In the genomic region with DNA sequence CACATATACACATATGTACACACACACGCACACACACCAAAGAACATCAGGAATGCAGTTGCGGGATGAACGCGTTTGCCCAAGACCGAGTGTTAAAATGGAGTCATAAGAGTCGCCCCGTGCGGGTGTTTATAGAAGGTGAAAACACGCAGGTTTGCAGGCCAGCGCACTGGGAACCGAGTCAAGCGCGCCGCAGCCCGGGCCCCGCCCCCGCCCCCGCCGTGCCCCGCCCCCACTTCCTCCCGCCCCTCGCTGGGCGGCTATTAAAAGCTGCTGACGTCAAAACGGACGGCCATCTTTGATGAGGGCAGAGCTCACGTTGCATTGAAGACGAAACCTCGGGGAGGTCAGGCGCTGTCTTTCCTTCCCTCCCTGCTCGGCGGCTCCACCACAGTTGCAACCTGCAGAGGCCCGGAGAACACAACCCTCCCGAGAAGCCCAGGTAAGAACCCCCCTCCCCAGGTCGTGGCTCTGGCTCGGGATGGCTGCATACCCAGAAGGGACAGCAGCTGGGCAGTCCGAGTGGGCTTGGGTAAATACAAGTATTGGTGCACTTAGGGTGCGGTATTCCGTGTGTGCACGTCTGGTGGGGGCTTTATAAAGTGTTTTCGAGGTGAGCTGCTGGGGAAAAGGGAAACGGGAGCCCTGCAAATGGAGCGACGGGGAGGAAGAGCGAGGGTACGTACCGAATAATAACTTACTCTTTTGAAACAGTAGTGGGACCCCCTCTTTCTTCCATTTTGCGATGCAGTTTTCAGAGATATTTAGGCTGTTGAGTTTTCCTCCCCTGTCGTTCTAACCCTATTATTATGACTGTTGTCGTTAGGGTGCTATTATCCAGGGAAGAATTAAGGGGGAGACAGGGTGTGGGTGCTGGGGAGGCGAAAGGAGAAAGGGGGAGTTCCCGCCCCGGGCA, we compare ENCODE assay signal across 7 cellular contexts. TPM values are rescaled to one million over a fixed set of nuclear protein-coding genes. Genes with fewer than 3 reads are reported as not detected.
DNase-seq lines count a peak whose midpoint lies in the region; ATAC-seq and TF ChIP-seq lines count a peak whose summit lies in the region.

Gene SNAP25, plus strand, starts transcription at position 295 of the 916 bp plus-strand sequence. CDS start 56,662 bp downstream, outside the sequence.

- H3K36me3 Mint-ChIP-seq in GM23338 (ENCODE audit: low read depth) = no peaks in the 10 kb centered on the region
- H3K36me3 Mint-ChIP-seq in endodermal cell (ENCODE audit: low read depth) = no peaks in the 10 kb centered on the region

- peak; percentile 62 for ATAC-seq in GM23338
- peak; percentile 49 for ATAC-seq in stimulated activated naive CD8-positive, alpha-beta T cell treated with anti-CD3 and anti-CD28 coated beads, Interleukin-15, amount 100 ng/mL, for 72 hours
- no peak for ATAC-seq in HG03354 (IDR thresholded peaks at IDR 0.05; ENCODE audit: poor library complexity, severe bottlenecking, unreplicated experiment)

- peak within 1 kb of the TSS in 1 of 2 experiments; percentile 97 for H3K23ac ChIP-seq in mesenchymal stem cell (ENCODE audit: low read length in 2 of 2)

- peak within 1 kb of the TSS in 1 of 2 experiments; percentile 49 for H2BK12ac ChIP-seq in mesenchymal stem cell (ENCODE audit: low read length in 2 of 2)

- H2AK5ac ChIP-seq in mesenchymal stem cell (ENCODE audit: low read length, severe bottlenecking) = no peak within 1 kb of the TSS

- TF ChIP-seq CTCF in GM23338 (conservative IDR thresholded peaks at IDR 0.05; ENCODE audit: low read depth in 2 of 2) (no peak), endodermal cell (conservative IDR thresholded peaks at IDR 0.05) (no peak)

- H2AFZ ChIP-seq in GM23338 = peak within 1 kb of the TSS; percentile 99
- H2AFZ ChIP-seq in mesenchymal stem cell (ENCODE audit: low read depth, low read length) = peak within 1 kb of the TSS; percentile 77

- H3K9me3 ChIP-seq in endodermal cell (ENCODE audit: control insufficient read depth, low read length) (no peaks in the 10 kb centered on the region), mesenchymal stem cell (ENCODE audit: control insufficient read depth, low read length) (no peaks in the 10 kb centered on the region)

- H3K4me2 ChIP-seq in GM23338 (peak within 1 kb of the TSS; percentile 99), mesenchymal stem cell (ENCODE audit: low read length, poor library complexity, severe bottlenecking) (peak within 1 kb of the TSS; percentile 96)

- H3K27me3 Mint-ChIP-seq in GM23338 (ENCODE audit: insufficient read depth, low read depth, poor library complexity) (peaks cover 22% of the 10 kb centered on the region), endodermal cell (ENCODE audit: insufficient read depth) (peaks cover 58% of the 10 kb centered on the region)
- H3K27me3 Mint-ChIP-seq in stimulated activated naive CD8-positive, alpha-beta T cell treated with anti-CD3 and anti-CD28 coated beads, Interleukin-15, amount 100 ng/mL, for 72 hours = peaks cover 77% of the 10 kb centered on the region

- H3K27ac Mint-ChIP-seq in GM23338 (peak within 1 kb of the TSS; percentile 79), endodermal cell (peak within 1 kb of the TSS; percentile 65)
- peak within 1 kb of the TSS; percentile 29 to 90 for H3K27ac Mint-ChIP-seq in stimulated activated naive CD8-positive, alpha-beta T cell treated with anti-CD3 and anti-CD28 coated beads, Interleukin-15, amount 100 ng/mL, for 72 hours

- H2BK5ac ChIP-seq in mesenchymal stem cell (ENCODE audit: low read depth, low read length, poor library complexity, severe bottlenecking) = no peak within 1 kb of the TSS

- DNase-seq in GM23338 (ENCODE audit: low spot score) (peak; percentile 96), NCI-H2171 (lab: John Stamatoyannopoulos, UW) (peak; percentile 99), endodermal cell (peak; percentile 95), mesenchymal stem cell (peak; percentile 93)
- peak; percentile 29 for DNase-seq in activated CD4-positive, alpha-beta T cell treated with anti-CD3 and anti-CD28 coated beads, Interleukin-2, amount 50 U/mL, for 1 hour
- peak; percentile 44 to 65 for DNase-seq in stimulated activated naive CD8-positive, alpha-beta T cell treated with anti-CD3 and anti-CD28 coated beads, Interleukin-15, amount 100 ng/mL, for 72 hours

- H3K4me3 ChIP-seq in GM23338 (peak within 1 kb of the TSS; percentile 93), endodermal cell (ENCODE audit: low read length) (peak within 1 kb of the TSS; percentile 89), mesenchymal stem cell (ENCODE audit: insufficient read depth in 1 of 2, low read depth in 1 of 2, low read length in 2 of 2) (peak within 1 kb of the TSS; percentile 39 to 77)

- 1 to 3% methylated on average over 21 to 52 of the region's 53 CpGs for WGBS in endodermal cell (ENCODE audit: insufficient coverage in 1 of 2, insufficient read length in 1 of 2), 2 experiments
- under 1% methylated on average over 42 of the region's 53 CpGs for WGBS in mesenchymal stem cell

- H3K36me3 ChIP-seq in GM23338 (ENCODE audit: insufficient read depth) (no peaks in the 10 kb centered on the region), endodermal cell (ENCODE audit: control insufficient read depth, insufficient read depth, low read length) (no peaks in the 10 kb centered on the region), mesenchymal stem cell (ENCODE audit: control insufficient read depth in 1 of 2, insufficient read depth in 2 of 2, low read depth in 1 of 2, low read length in 2 of 2) (no peaks in the 10 kb centered on the region)

- no peak within 1 kb of the TSS for H2BK120ac ChIP-seq in mesenchymal stem cell (ENCODE audit: low read depth, low read length)

- H3F3A ChIP-seq in GM23338 (replicated peaks; ENCODE audit: low read depth) = peaks cover 3% of the 10 kb centered on the region; the same call in 1 of the 2 replicates

- H3K4me1 ChIP-seq in GM23338 (ENCODE audit: insufficient read depth) = peaks cover 10% of the 10 kb centered on the region
- H3K4me1 ChIP-seq in endodermal cell (ENCODE audit: control insufficient read depth, insufficient read depth, low read length) = no peaks in the 10 kb centered on the region
- peaks cover 15% of the 10 kb centered on the region for H3K4me1 ChIP-seq in mesenchymal stem cell (ENCODE audit: control insufficient read depth, insufficient read depth, low read depth, low read length)

- no peak within 1 kb of the TSS for H4K8ac ChIP-seq in mesenchymal stem cell (ENCODE audit: low read length)

- H3K79me1 ChIP-seq in mesenchymal stem cell (replicated peaks; ENCODE audit: low read length, poor library complexity, severe bottlenecking) = no peaks in the 10 kb centered on the region

- peak within 1 kb of the TSS; percentile 84 for H3K4me3 Mint-ChIP-seq in GM23338
- peak within 1 kb of the TSS; percentile 55 for H3K4me3 Mint-ChIP-seq in endodermal cell
- peak within 1 kb of the TSS; percentile 74 to 80 for H3K4me3 Mint-ChIP-seq in stimulated activated naive CD8-positive, alpha-beta T cell treated with anti-CD3 and anti-CD28 coated beads, Interleukin-15, amount 100 ng/mL, for 72 hours

- no peaks in the 10 kb centered on the region for H3K9me2 ChIP-seq in GM23338 (ENCODE audit: insufficient read depth)

- H2BK15ac ChIP-seq in mesenchymal stem cell (ENCODE audit: low read depth, poor library complexity, severe bottlenecking) = no peak within 1 kb of the TSS

- H3K18ac ChIP-seq in mesenchymal stem cell (ENCODE audit: low read depth in 1 of 2, low read length in 2 of 2) = peak within 1 kb of the TSS in 1 of 2 experiments; percentile 56

- H3K14ac ChIP-seq in mesenchymal stem cell (ENCODE audit: low read length in 2 of 2) = no peak within 1 kb of the TSS

- H3K9ac ChIP-seq in endodermal cell (ENCODE audit: extremely low read depth, low read length, poor library complexity, severe bottlenecking) (peak within 1 kb of the TSS; percentile 22), mesenchymal stem cell (ENCODE audit: low read length) (peak within 1 kb of the TSS; percentile 83)

- no peaks in the 10 kb centered on the region for H4K20me1 ChIP-seq in GM23338 (replicated peaks; ENCODE audit: insufficient read depth)

- H3K4ac ChIP-seq in mesenchymal stem cell (ENCODE audit: low read depth in 1 of 2, low read length in 2 of 2) = no peak within 1 kb of the TSS

- peaks cover 12% of the 10 kb centered on the region for H3K4me1 Mint-ChIP-seq in GM23338
- peaks cover 9% of the 10 kb centered on the region for H3K4me1 Mint-ChIP-seq in endodermal cell
- peaks cover 18% of the 10 kb centered on the region for H3K4me1 Mint-ChIP-seq in stimulated activated naive CD8-positive, alpha-beta T cell treated with anti-CD3 and anti-CD28 coated beads, Interleukin-15, amount 100 ng/mL, for 72 hours

- no peak within 1 kb of the TSS for H4K91ac ChIP-seq in mesenchymal stem cell (ENCODE audit: low read length)

- peak within 1 kb of the TSS; percentile 52; the same call in 1 of the 2 replicates for H3K27ac ChIP-seq in GM23338 (ENCODE audit: low read depth)
- peak within 1 kb of the TSS; percentile 59 for H3K27ac ChIP-seq in endodermal cell (ENCODE audit: low read depth, low read length)
- peak within 1 kb of the TSS; percentile 57 for H3K27ac ChIP-seq in mesenchymal stem cell (ENCODE audit: low read length, poor library complexity, severe bottlenecking)

- H3K27me3 ChIP-seq in GM23338 (ENCODE audit: insufficient read depth) (peaks cover 17% of the 10 kb centered on the region), endodermal cell (ENCODE audit: control insufficient read depth, insufficient read depth, low read length, poor library complexity, severe bottlenecking) (peaks cover 63% of the 10 kb centered on the region), mesenchymal stem cell (ENCODE audit: control insufficient read depth in 1 of 2, insufficient read depth in 1 of 2, low read length in 2 of 2) (peaks cover 17 to 53% of the 10 kb centered on the region in 2 experiments)

- no peaks in the 10 kb centered on the region for H3K9me3 Mint-ChIP-seq in GM23338
- H3K9me3 Mint-ChIP-seq in endodermal cell = no peaks in the 10 kb centered on the region
- H3K9me3 Mint-ChIP-seq in stimulated activated naive CD8-positive, alpha-beta T cell treated with anti-CD3 and anti-CD28 coated beads, Interleukin-15, amount 100 ng/mL, for 72 hours = peaks cover 5 to 20% of the 10 kb centered on the region in 2 donors

- no peaks in the 10 kb centered on the region for H3K79me2 ChIP-seq in GM23338 (replicated peaks; ENCODE audit: insufficient read depth)

RNA-seq across cellular contexts. Expression of gene SNAP25, which starts in this region (rescaled TPM):
- 0.78 and 1.3 TPM in 2 replicates for total RNA-seq in GM23338 (2014; rRNA removed; shearing (Covaris generic))
- polyA plus RNA-seq in GM23338 (2016; fragmentation: Nextera tagmentation; extraction: Ambion mirVana) = 0.73 and 0.82 TPM in 2 replicates
- under 1 TPM in 1 of 2 donors, not detected in 1; 0.11 TPM for total RNA-seq in endodermal cell
- polyA plus RNA-seq in endodermal cell (2013, experiment 1 of 2) = 8.0 TPM
- polyA plus RNA-seq in endodermal cell (2013, experiment 2 of 2) = 7.5 TPM
- 2.4 TPM for polyA plus RNA-seq in mesenchymal stem cell (2013, experiment 1 of 2)
- 2.2 TPM for polyA plus RNA-seq in mesenchymal stem cell (2013, experiment 2 of 2)

Comparison
In these comparisons a context has a peak if more than half of its experiments do, and no peak if none do; other contexts are left out.
1. DNase-seq: peak in every context shown above with its lines; median percentile 99 in NCI-H2171; 96 in GM23338; 95 in endodermal cell; 93 in mesenchymal stem cell; 54 in stimulated activated naive CD8-positive, alpha-beta T cell treated with anti-CD3 and anti-CD28 coated beads, Interleukin-15, amount 100 ng/mL, for 72 hours; 29 in activated CD4-positive, alpha-beta T cell treated with anti-CD3 and anti-CD28 coated beads, Interleukin-2, amount 50 U/mL, for 1 hour.